28 cellular contexts compared by ENCODE assay signal in genomic region chr17:17670701-17671319, GRCh38.
"Had no signal": no experiment of that assay in that cellular context is flagged by ENCODE, and none has a peak within 500 bp of the region (broad histone marks: within the 10 kb centered on the region; RNA-seq: fewer than 3 reads in every experiment).

No MANE protein-coding gene starts in this region.

- H3K36me3 ChIP-seq: adrenal gland, ascending aorta, breast epithelium, esophagus squamous epithelium, gastrocnemius medialis, heart left ventricle, lower lobe of right lung, pancreas, vagina had no signal

- H3K9me3 Mint-ChIP-seq: activated T-cell treated with anti-CD3 and anti-CD28 coated beads, Interleukin-2, amount 50 U/mL, for 24 hours; activated T-helper 17 cell treated with anti-CD3 and anti-CD28 coated beads, Interleukin-2, amount 50 U/mL, for 72 hours; endodermal cell; naive thymus-derived CD8-positive, alpha-beta T cell; type B pancreatic cell; WTC11 had no signal

- DNase-seq: activated CD4-positive, alpha-beta T cell treated with anti-CD3 and anti-CD28 coated beads for 36 hours; activated CD4-positive, alpha-beta T cell treated with anti-CD3 and anti-CD28 coated beads, Interleukin-2, amount 50 U/mL, for 4 hours; activated CD8-positive, alpha-beta memory T cell treated with anti-CD3 and anti-CD28 coated beads for 24 hours; activated CD8-positive, alpha-beta memory T cell treated with anti-CD3 and anti-CD28 coated beads, Interleukin-2, amount 50 U/mL, for 4 hours; activated naive CD4-positive, alpha-beta T cell; activated T-cell treated with anti-CD3 and anti-CD28 coated beads, Interleukin-2, amount 50 U/mL, for 24 hours; adrenal gland; cortex of kidney; endodermal cell; esophagus squamous epithelium; gastrocnemius medialis; heart left ventricle; islet precursor cell; lower lobe of right lung; naive thymus-derived CD8-positive, alpha-beta T cell; right cardiac atrium; stimulated activated CD4-positive, alpha-beta T cell treated with anti-CD3 and anti-CD28 coated beads, Interleukin-1b, Interleukin-23, amount 100 ng/mL, for 48 hours; T1000; testis had no signal

- H3K27ac Mint-ChIP-seq: activated CD4-positive, alpha-beta T cell treated with anti-CD3 and anti-CD28 coated beads for 36 hours; activated naive CD8-positive, alpha-beta T cell; activated T-cell treated with anti-CD3 and anti-CD28 coated beads, Interleukin-2, amount 50 U/mL, for 24 hours; activated T-helper 17 cell treated with anti-CD3 and anti-CD28 coated beads, Interleukin-2, amount 50 U/mL, for 72 hours; endodermal cell; WTC11 had no signal

- ATAC-seq: activated CD4-positive, alpha-beta T cell treated with anti-CD3 and anti-CD28 coated beads for 36 hours; activated T-helper 17 cell treated with anti-CD3 and anti-CD28 coated beads, Interleukin-2, amount 50 U/mL, for 72 hours; gastrocnemius medialis; lower lobe of right lung; naive thymus-derived CD8-positive, alpha-beta T cell; pancreas; WTC11 had no signal

- H3K4me3 Mint-ChIP-seq: activated CD4-positive, alpha-beta T cell treated with anti-CD3 and anti-CD28 coated beads for 36 hours; activated naive CD8-positive, alpha-beta T cell; activated T-cell treated with anti-CD3 and anti-CD28 coated beads, Interleukin-2, amount 50 U/mL, for 24 hours; activated T-helper 17 cell treated with anti-CD3 and anti-CD28 coated beads, Interleukin-2, amount 50 U/mL, for 72 hours; endodermal cell; type B pancreatic cell; WTC11 had no signal

- H3K9me3 ChIP-seq: adrenal gland, ascending aorta, breast epithelium, esophagus squamous epithelium, gastrocnemius medialis, heart left ventricle, lower lobe of right lung, pancreas, psoas muscle, testis, vagina had no signal

- H3K27me3 ChIP-seq: adrenal gland, ascending aorta, breast epithelium, gastrocnemius medialis, heart left ventricle, pancreas, testis, vagina had no signal

- H3K4me3 ChIP-seq: adrenal gland, ascending aorta, breast epithelium, esophagus squamous epithelium, gastrocnemius medialis, heart left ventricle, lower lobe of right lung, pancreas, psoas muscle, testis, vagina had no signal

- H3K4me1 ChIP-seq: adrenal gland, ascending aorta, breast epithelium, pancreas, vagina had no signal

- H3K36me3 Mint-ChIP-seq: activated naive CD8-positive, alpha-beta T cell; naive thymus-derived CD8-positive, alpha-beta T cell; type B pancreatic cell; WTC11 had no signal

- H3K27ac ChIP-seq: adrenal gland, ascending aorta, breast epithelium, esophagus squamous epithelium, gastrocnemius medialis, lower lobe of right lung, pancreas, psoas muscle, testis, vagina had no signal

- H3K27me3 Mint-ChIP-seq: activated CD4-positive, alpha-beta T cell treated with anti-CD3 and anti-CD28 coated beads for 36 hours; activated naive CD8-positive, alpha-beta T cell; activated T-cell treated with anti-CD3 and anti-CD28 coated beads, Interleukin-2, amount 50 U/mL, for 24 hours; activated T-helper 17 cell treated with anti-CD3 and anti-CD28 coated beads, Interleukin-2, amount 50 U/mL, for 72 hours; type B pancreatic cell had no signal
